Comparison of ENCODE assay signal across 23 cellular contexts in the genomic region with DNA sequence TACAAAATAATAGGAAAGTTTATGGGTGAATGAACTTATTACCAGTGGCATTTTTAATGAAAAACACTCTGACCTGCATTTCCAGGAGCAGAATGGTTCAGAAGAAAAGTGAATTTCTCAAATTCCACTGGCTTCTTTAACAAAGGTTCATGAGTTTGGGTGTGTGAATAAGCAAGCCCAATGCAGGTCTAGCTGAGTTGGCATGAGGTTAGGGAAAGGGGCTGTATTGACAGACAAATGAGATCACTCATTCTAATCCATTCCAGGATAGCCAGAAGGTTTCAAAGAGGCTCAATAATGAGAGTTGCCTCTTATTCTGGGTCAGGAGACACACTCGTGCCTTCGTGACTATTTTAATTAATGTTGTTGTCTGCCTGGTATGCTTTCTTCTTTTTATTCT. TPM values are rescaled to one million over a fixed set of nuclear protein-coding genes. Genes with fewer than 3 reads are reported as not detected.
DNase-seq lines count a peak whose midpoint lies in the region; ATAC-seq and TF ChIP-seq lines count a peak whose summit lies in the region.
"Had no signal": no experiment of that assay in that cellular context is flagged by ENCODE, and none has a peak within 500 bp of the region (broad histone marks: within the 10 kb centered on the region; RNA-seq: fewer than 3 reads in every experiment).

No MANE protein-coding gene starts in this region.

- ATAC-seq in WTC11: peak; percentile 82
- ATAC-seq: A549 had no signal

- H3K79me1 ChIP-seq in neuronal stem cell (ENCODE audit: low read depth, low read length): no peaks in the 10 kb centered on the region
- H3K79me1 ChIP-seq in mesenchymal stem cell (replicated peaks; ENCODE audit: low read length, poor library complexity, severe bottlenecking): no peaks in the 10 kb centered on the region

- H3K23ac ChIP-seq in neuronal stem cell (ENCODE audit: low read depth, low read length, poor library complexity) (no peak overlapping the region), mesenchymal stem cell (ENCODE audit: low read length in 2 of 2) (no peak overlapping the region)

- H3K4ac ChIP-seq in neuronal stem cell (ENCODE audit: low read length) (no peak overlapping the region), mesenchymal stem cell (ENCODE audit: low read depth in 1 of 2, low read length in 2 of 2) (no peak overlapping the region)

- DNase-seq in WTC11 (ENCODE audit: low spot score) (no peak), iPS-NIHi7 (ENCODE audit: extremely low spot score) (peak; percentile 9), neuronal stem cell (ENCODE audit: low spot score) (peak; percentile 48), mesenchymal stem cell (no peak), nucleus accumbens (lab: John Stamatoyannopoulos, UW) (no peak), epidermal melanocyte (ENCODE audit: insufficient read length, low spot score) (no peak), GDM1 (lab: John Stamatoyannopoulos, UW) (no peak)
- DNase-seq: 8988T; ACHN; AML-193; BE2C; CD4-positive, alpha-beta T cell; CD8-positive, alpha-beta memory T cell; DMS 273 treated with DMSO at 0.1 percent for 48 hours; DMS79; EL; GF-D8; GOT3; HFFc6 had no signal

- no CpG with 5 or more reads among the region's 2 CpGs for WGBS in neuronal stem cell (ENCODE audit: extremely low coverage in 2 of 2, insufficient read length in 2 of 2, insufficient replicate concordance in 1 of 2), 2 donors
- WGBS in mesenchymal stem cell: 40% methylated on average over 2 of the region's 2 CpGs

- H3K27me3 ChIP-seq in neuronal stem cell (ENCODE audit: control insufficient read depth in 3 of 3, insufficient read depth in 3 of 3, low read depth in 1 of 3, low read length in 3 of 3) (no peaks in the 10 kb centered on the region), mesenchymal stem cell (ENCODE audit: control insufficient read depth in 1 of 2, insufficient read depth in 1 of 2, low read length in 2 of 2) (no peaks in the 10 kb centered on the region)
- H3K27me3 ChIP-seq: BE2C; BLaER1 treated with 17β-estradiol and CSF1 and Interleukin-3, amounts not matched to agents 10 nM and 100 nM had no signal

- H3K18ac ChIP-seq in neuronal stem cell (ENCODE audit: low read length) (no peak overlapping the region), mesenchymal stem cell (ENCODE audit: low read depth in 1 of 2, low read length in 2 of 2) (no peak overlapping the region)

- H2BK120ac ChIP-seq in neuronal stem cell (ENCODE audit: low read depth, low read length) (no peak overlapping the region), mesenchymal stem cell (ENCODE audit: low read depth, low read length) (no peak overlapping the region)

- H3K9me3 Mint-ChIP-seq in WTC11: peaks cover 3% of the 10 kb centered on the region; the same call in 1 of the 2 replicates
- H3K9me3 Mint-ChIP-seq: CD14-positive monocyte had no signal

- H3K9ac ChIP-seq in neuronal stem cell (ENCODE audit: low read depth, low read length, poor library complexity) (no peak overlapping the region), mesenchymal stem cell (ENCODE audit: low read length) (no peak overlapping the region)
- H3K9ac ChIP-seq: BLaER1 treated with 17β-estradiol and CSF1 and Interleukin-3, amounts not matched to agents 10 nM and 100 nM had no signal

- peaks cover 0 to 3% of the 10 kb centered on the region in 2 donors for H3K9me3 ChIP-seq in neuronal stem cell (replicated peaks in 1 of 2; ENCODE audit: control insufficient read depth in 2 of 2, insufficient read depth in 1 of 2, low read depth in 1 of 2, low read length in 2 of 2)
- no peaks in the 10 kb centered on the region for H3K9me3 ChIP-seq in mesenchymal stem cell (ENCODE audit: control insufficient read depth, low read length)
- H3K9me3 ChIP-seq: A549, BE2C, HAP-1 had no signal

- no peaks in the 10 kb centered on the region for H3K27me3 Mint-ChIP-seq in WTC11 (ENCODE audit: low read depth)
- H3K27me3 Mint-ChIP-seq: CD4-positive, alpha-beta T cell; CD8-positive, alpha-beta memory T cell had no signal

- H3K36me3 Mint-ChIP-seq in WTC11: no peaks in the 10 kb centered on the region
- H3K36me3 Mint-ChIP-seq: CD14-positive monocyte; CD8-positive, alpha-beta memory T cell had no signal

- H3K4me3 ChIP-seq in neuronal stem cell (ENCODE audit: low read length in 2 of 2) (no peak overlapping the region), mesenchymal stem cell (ENCODE audit: insufficient read depth in 1 of 2, low read depth in 1 of 2, low read length in 2 of 2) (no peak overlapping the region)
- H3K4me3 ChIP-seq: A549; BLaER1 treated with 17β-estradiol and CSF1 and Interleukin-3, amounts not matched to agents 10 nM and 100 nM; HAP-1 had no signal

- H3K14ac ChIP-seq in neuronal stem cell (ENCODE audit: low read length): no peak overlapping the region
- no peak overlapping the region for H3K14ac ChIP-seq in mesenchymal stem cell (ENCODE audit: low read length in 2 of 2)

- H3K27ac ChIP-seq in neuronal stem cell (replicated peaks; ENCODE audit: low read length): peak overlapping the region; percentile 75
- H3K27ac ChIP-seq in mesenchymal stem cell (ENCODE audit: low read length, poor library complexity, severe bottlenecking): no peak overlapping the region
- H3K27ac ChIP-seq: A549; BLaER1 treated with 17β-estradiol and CSF1 and Interleukin-3, amounts not matched to agents 10 nM and 100 nM had no signal

- TF ChIP-seq CTCF in WTC11 (IDR thresholded peaks at IDR 0.05): no peak

- no peak overlapping the region for H2BK5ac ChIP-seq in neuronal stem cell (ENCODE audit: low read length)
- H2BK5ac ChIP-seq in mesenchymal stem cell (ENCODE audit: low read depth, low read length, poor library complexity, severe bottlenecking): no peak overlapping the region

- H4K8ac ChIP-seq in neuronal stem cell (ENCODE audit: low read depth, low read length): no peak overlapping the region
- no peak overlapping the region for H4K8ac ChIP-seq in mesenchymal stem cell (ENCODE audit: low read length)

- peaks cover 7% of the 10 kb centered on the region for H3K4me1 Mint-ChIP-seq in WTC11
- H3K4me1 Mint-ChIP-seq: CD14-positive monocyte; CD8-positive, alpha-beta memory T cell had no signal

- no peak overlapping the region for H2AFZ ChIP-seq in neuronal stem cell (ENCODE audit: low read length)
- no peak overlapping the region for H2AFZ ChIP-seq in mesenchymal stem cell (ENCODE audit: low read depth, low read length)

- H3K36me3 ChIP-seq in neuronal stem cell (replicated peaks in 1 of 2; ENCODE audit: control insufficient read depth in 2 of 2, insufficient read depth in 2 of 2, low read length in 2 of 2): no peaks in the 10 kb centered on the region
- H3K36me3 ChIP-seq in mesenchymal stem cell (ENCODE audit: control insufficient read depth in 1 of 2, insufficient read depth in 2 of 2, low read depth in 1 of 2, low read length in 2 of 2): no peaks in the 10 kb centered on the region
- H3K36me3 ChIP-seq: BE2C; BLaER1 treated with 17β-estradiol and CSF1 and Interleukin-3, amounts not matched to agents 10 nM and 100 nM; HAP-1 had no signal

- H3K27ac Mint-ChIP-seq in WTC11: no peak overlapping the region
- H3K27ac Mint-ChIP-seq: CD14-positive monocyte; CD4-positive, alpha-beta T cell; CD8-positive, alpha-beta memory T cell; HFFc6 had no signal

- POLR2A ChIA-PET in WTC11 (lab: Charles Lee): no interaction called here

- H2BK12ac ChIP-seq in neuronal stem cell (ENCODE audit: low read length): no peak overlapping the region
- no peak overlapping the region for H2BK12ac ChIP-seq in mesenchymal stem cell (ENCODE audit: low read length in 2 of 2)

- H3K4me3 Mint-ChIP-seq in WTC11: no peak overlapping the region
- H3K4me3 Mint-ChIP-seq: CD14-positive monocyte; CD4-positive, alpha-beta T cell; CD8-positive, alpha-beta memory T cell; HFFc6 had no signal

- H2BK15ac ChIP-seq in neuronal stem cell (ENCODE audit: low read length) (no peak overlapping the region), mesenchymal stem cell (ENCODE audit: low read depth, poor library complexity, severe bottlenecking) (no peak overlapping the region)

- H4K91ac ChIP-seq in neuronal stem cell (ENCODE audit: low read depth, low read length, poor library complexity): no peak overlapping the region
- no peak overlapping the region for H4K91ac ChIP-seq in mesenchymal stem cell (ENCODE audit: low read length)

- H2AK5ac ChIP-seq in neuronal stem cell (ENCODE audit: low read depth, low read length) (no peak overlapping the region), mesenchymal stem cell (ENCODE audit: low read length, severe bottlenecking) (no peak overlapping the region)

- H3K4me2 ChIP-seq in neuronal stem cell (ENCODE audit: insufficient read depth, low read length, poor library complexity, severe bottlenecking) (no peak overlapping the region), mesenchymal stem cell (ENCODE audit: low read length, poor library complexity, severe bottlenecking) (no peak overlapping the region)
- H3K4me2 ChIP-seq: A549; BLaER1 treated with 17β-estradiol and CSF1 and Interleukin-3, amounts not matched to agents 10 nM and 100 nM had no signal

- peaks cover 4 to 8% of the 10 kb centered on the region in 2 donors for H3K4me1 ChIP-seq in neuronal stem cell (ENCODE audit: control insufficient read depth in 2 of 2, insufficient read depth in 1 of 2, low read depth in 1 of 2, low read length in 2 of 2)
- H3K4me1 ChIP-seq in mesenchymal stem cell (ENCODE audit: control insufficient read depth, insufficient read depth, low read depth, low read length): no peaks in the 10 kb centered on the region
- H3K4me1 ChIP-seq: A549; BE2C; BLaER1 treated with 17β-estradiol and CSF1 and Interleukin-3, amounts not matched to agents 10 nM and 100 nM; HAP-1 had no signal

- CTCF ChIA-PET in WTC11 (lab: Charles Lee): no interaction called here

TF ChIP-seq in WTC11, 78 proteins besides CTCF, POLR2A, EP300 and RAD21:
- TF ChIP-seq NR3C1 (CRISPR knock-in tag; conservative IDR thresholded peaks at IDR 0.05; ENCODE audit: low read depth): no peak

RNA-seq across cellular contexts. Expression of gene NPY2R, which starts 43.7 kb away (rescaled TPM):
- total RNA-seq in WTC11 (2021): 0.34 to 0.48 TPM (median 0.39 TPM) in 3 replicates
- 10.6 TPM for polyA plus RNA-seq in neuronal stem cell (2013, experiment 1 of 2)
- polyA plus RNA-seq in neuronal stem cell (2013, experiment 2 of 2): 10.5 TPM
- polyA plus RNA-seq in mesenchymal stem cell (2013, experiment 1 of 2): not detected
- polyA plus RNA-seq in mesenchymal stem cell (2013, experiment 2 of 2): not detected
- total RNA-seq: CD4-positive, alpha-beta T cell; CD8-positive, alpha-beta memory T cell; HFFc6 had no signal
- polyA plus RNA-seq: CD14-positive monocyte; CD8-positive, alpha-beta memory T cell had no signal

Comparison
In these comparisons a context has a peak if more than half of its experiments do, and no peak if none do; other contexts are left out.
1. DNase-seq: peak in iPS-NIHi7 (single experiment) and neuronal stem cell (single experiment); none in WTC11 (single experiment), mesenchymal stem cell (single experiment), nucleus accumbens (0 of 56), epidermal melanocyte (single experiment) and GDM1 (single experiment).